Comparison of ENCODE assay signal across 8 cellular contexts in genomic region chr1:24149854-24150227, GRCh38. TPM values are rescaled to one million over a fixed set of nuclear protein-coding genes. Genes with fewer than 3 reads are reported as not detected.
A peak's percentile ranks its signal among the peaks of the same experiment; 100 is the strongest.
DNase-seq lines count a peak whose midpoint lies in the region; ATAC-seq, FAIRE-seq and TF ChIP-seq lines count a peak whose summit lies in the region.

No MANE protein-coding gene starts in this region.

- ATAC-seq in SK-N-SH treated with all-trans-retinoic acid at 6 μM for 48 hours: peak; percentile 62
- no peak for ATAC-seq in GM18505 (IDR thresholded peaks at IDR 0.05; ENCODE audit: unreplicated experiment)
- ATAC-seq in HG03442 (IDR thresholded peaks at IDR 0.05; ENCODE audit: unreplicated experiment): no peak

- peak overlapping the region; percentile 66 for H3K4me2 ChIP-seq in endothelial cell of umbilical vein (ENCODE audit: insufficient read depth, low read length)
- H3K4me2 ChIP-seq in skeletal muscle satellite cell (ENCODE audit: low read length): peak overlapping the region; percentile 83

- H3K36me3 ChIP-seq in endothelial cell of umbilical vein (ENCODE audit: control insufficient read depth in 2 of 2, extremely low read depth in 1 of 2, insufficient read depth in 2 of 2, low read length in 2 of 2) (no peaks in the 10 kb centered on the region), skeletal muscle satellite cell (ENCODE audit: insufficient read depth, low read length) (no peaks in the 10 kb centered on the region)

- peaks cover 11% of the 10 kb centered on the region for H3K4me1 ChIP-seq in endothelial cell of umbilical vein (ENCODE audit: control insufficient read depth, extremely low read depth, insufficient read depth, low read length)
- H3K4me1 ChIP-seq in skeletal muscle satellite cell (ENCODE audit: control insufficient read depth, insufficient read depth, low read length): peaks cover 14% of the 10 kb centered on the region

- FAIRE-seq in endothelial cell of umbilical vein (lab: Jason Lieb, UNC): peak; percentile 65

- no peak overlapping the region for H3K9ac ChIP-seq in endothelial cell of umbilical vein (replicated peaks; ENCODE audit: extremely low read depth, insufficient read depth, low read length)
- no peak overlapping the region for H3K9ac ChIP-seq in skeletal muscle satellite cell (ENCODE audit: low read depth, low read length)

- H3K27ac ChIP-seq in endothelial cell of umbilical vein (ENCODE audit: insufficient read depth, low read depth, low read length): no peak overlapping the region

- DNase-seq in H4 (ENCODE audit: low spot score) (peak; percentile 56), endothelial cell of umbilical vein (ENCODE audit: low read depth, low spot score) (peak; percentile 45), NCI-H1930 (lab: John Stamatoyannopoulos, UW) (no peak), T-helper 9 cell (no peak)

- BruUV-seq in endothelial cell of umbilical vein (replicated peaks; lab: Mats Ljungman, UMichigan): no TSS peak

- no peaks in the 10 kb centered on the region for H3K9me1 ChIP-seq in endothelial cell of umbilical vein (replicated peaks; ENCODE audit: control insufficient read depth, extremely low read depth, insufficient read depth, low read length)

- CTCF ChIA-PET in endothelial cell of umbilical vein (lab: Charles Lee): interaction anchor here (0.6 to 2.8 kb wide), 48 partner anchors 8 to 493 kb away, joined by 3 to 81 read pairs (median 4); partner anchors contain the start of genes MYOM3 and NIPAL3

- dilution Hi-C loops in endothelial cell of umbilical vein (cut with MboI; ENCODE audit: extremely low pct_ligation_motif_present, low sequenced_read_pairs): no loop called here

- H3K4me3 ChIP-seq in endothelial cell of umbilical vein (replicated peaks in 1 of 3; ENCODE audit: insufficient read depth in 1 of 3, low read depth in 1 of 3, low read length in 3 of 3): no peak overlapping the region
- H3K4me3 ChIP-seq in skeletal muscle satellite cell (ENCODE audit: low read length): peak overlapping the region; percentile 57

- H3K9me3 ChIP-seq in endothelial cell of umbilical vein (replicated peaks; ENCODE audit: control insufficient read depth, insufficient read depth, low read length) (no peaks in the 10 kb centered on the region), skeletal muscle satellite cell (replicated peaks; ENCODE audit: low read length) (no peaks in the 10 kb centered on the region)

- intact Hi-C loops in endothelial cell of umbilical vein (cut with micrococcal nuclease): loop anchor here (1.0 to 5.0 kb wide), 3 partner anchors 79 to 437 kb away; no protein-coding TSS in a partner anchor

- POLR2A ChIA-PET in endothelial cell of umbilical vein (lab: Charles Lee): interaction anchor here (0.6 kb wide), 1 partner anchor 227 kb away, joined by 5 read pairs; no protein-coding TSS in a partner anchor

- H4K20me1 ChIP-seq in endothelial cell of umbilical vein (replicated peaks; ENCODE audit: control insufficient read depth, extremely low read depth, insufficient read depth, low read length): no peaks in the 10 kb centered on the region

- TF ChIP-seq CTCF in endothelial cell of umbilical vein (IDR thresholded peaks at IDR 0.05; ENCODE audit: extremely low read depth in 1 of 2, insufficient read depth in 1 of 2, low read depth in 1 of 2, low read length in 2 of 2): no peak

- no peaks in the 10 kb centered on the region for H3K79me2 ChIP-seq in endothelial cell of umbilical vein (ENCODE audit: control insufficient read depth, insufficient read depth, low read length)

- H2AFZ ChIP-seq in endothelial cell of umbilical vein (ENCODE audit: low read depth, low read length): peak overlapping the region; percentile 82

- no peak for TF ChIP-seq POLR2A in endothelial cell of umbilical vein (IDR thresholded peaks at IDR 0.05; ENCODE audit: low read depth, low read length)
- no peak for TF ChIP-seq POLR2A in GM18505 (IDR thresholded peaks at IDR 0.05; ENCODE audit: borderline replicate concordance, extremely low read depth, insufficient read depth, insufficient read length)

- peaks cover 11% of the 10 kb centered on the region in 2 experiments for H3K27me3 ChIP-seq in endothelial cell of umbilical vein (ENCODE audit: control insufficient read depth in 2 of 2, insufficient read depth in 2 of 2, low read length in 2 of 2)
- H3K27me3 ChIP-seq in skeletal muscle satellite cell (ENCODE audit: control insufficient read depth, insufficient read depth, low read length): peaks cover 48% of the 10 kb centered on the region

TF ChIP-seq in SK-N-SH treated with all-trans-retinoic acid at 6 μM for 48 hours, 23 proteins besides CTCF, POLR2A, EP300 and RAD21:
- no peak for TF ChIP-seq BACH2 (CRISPR knock-in tag; IDR thresholded peaks at IDR 0.05; ENCODE audit: borderline replicate concordance)
- TF ChIP-seq ESRRG (CRISPR knock-in tag; IDR thresholded peaks at IDR 0.05): no peak
- TF ChIP-seq TOX (CRISPR knock-in tag; IDR thresholded peaks at IDR 0.05; ENCODE audit: borderline replicate concordance): no peak
- TF ChIP-seq ZNF565 (CRISPR knock-in tag; conservative IDR thresholded peaks at IDR 0.05; ENCODE audit: low read depth): no peak
- no peak for TF ChIP-seq ZC3H10 (CRISPR knock-in tag; IDR thresholded peaks at IDR 0.05)
- no peak for TF ChIP-seq RARB (CRISPR knock-in tag; IDR thresholded peaks at IDR 0.05)
- no peak for TF ChIP-seq TCF4 (CRISPR knock-in tag; IDR thresholded peaks at IDR 0.05; ENCODE audit: borderline replicate concordance)

TF ChIP-seq in endothelial cell of umbilical vein, 7 proteins besides CTCF, POLR2A, EP300 and RAD21:
- TF ChIP-seq EZH2 (IDR thresholded peaks at IDR 0.05; ENCODE audit: borderline replicate concordance, low read depth, low read length, severe bottlenecking): no peak
- peak; percentile 38 for TF ChIP-seq GATA2 (IDR thresholded peaks at IDR 0.05; ENCODE audit: insufficient read depth, insufficient read length, low read depth, low read length)
- TF ChIP-seq FOS (IDR thresholded peaks at IDR 0.05; ENCODE audit: borderline replicate concordance, insufficient read depth, low read length): peak; percentile 86
- TF ChIP-seq, protein P1, sequence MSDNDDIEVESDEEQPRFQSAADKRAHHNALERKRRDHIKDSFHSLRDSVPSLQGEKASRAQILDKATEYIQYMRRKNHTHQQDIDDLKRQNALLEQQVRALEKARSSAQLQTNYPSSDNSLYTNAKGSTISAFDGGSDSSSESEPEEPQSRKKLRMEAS (IDR thresholded peaks at IDR 0.05; ENCODE audit: insufficient read depth, insufficient read length): no peak

RNA-seq across cellular contexts. Expression of gene IL22RA1, which starts 6.9 kb away (rescaled TPM):
- total RNA-seq in H4 (2014; rRNA removed; shearing (Covaris generic)): 0.85 and 1.2 TPM in 2 replicates
- not detected in 2 replicates for total RNA-seq in endothelial cell of umbilical vein
- not detected in 2 replicates for polyA plus RNA-seq in endothelial cell of umbilical vein
- not detected in 2 replicates for polyA plus RNA-seq in endothelial cell of umbilical vein (2011; cell fraction: cytosol; rRNA removed)
- not detected in 2 replicates for polyA plus RNA-seq in endothelial cell of umbilical vein (2011; cell fraction: nucleus; rRNA removed)
- not detected in 2 replicates for polyA plus RNA-seq in endothelial cell of umbilical vein (2012)
- polyA minus RNA-seq in endothelial cell of umbilical vein: not detected in 2 replicates
- polyA minus RNA-seq in endothelial cell of umbilical vein (2011; cell fraction: cytosol; rRNA and poly(A)+ RNA removed): 0.92 TPM
- polyA minus RNA-seq in endothelial cell of umbilical vein (2011; cell fraction: nucleus; rRNA and poly(A)+ RNA removed): not detected in 2 replicates
- total RNA-seq in skeletal muscle satellite cell (2012; rRNA removed): 0.22 TPM in 1 of 2 replicates, not detected in the other

RNA-seq across cellular contexts. Expression of gene IFNLR1, which starts 37.2 kb away (rescaled TPM):
- total RNA-seq in H4 (2014; rRNA removed; shearing (Covaris generic)): 0.21 and 0.90 TPM in 2 replicates
- total RNA-seq in endothelial cell of umbilical vein: not detected in 2 replicates
- 0.01 TPM in 1 of 2 replicates, not detected in the other for polyA plus RNA-seq in endothelial cell of umbilical vein
- polyA plus RNA-seq in endothelial cell of umbilical vein (2011; cell fraction: cytosol; rRNA removed): 0.03 TPM in 1 of 2 replicates, not detected in the other
- polyA plus RNA-seq in endothelial cell of umbilical vein (2011; cell fraction: nucleus; rRNA removed): not detected in 2 replicates
- polyA plus RNA-seq in endothelial cell of umbilical vein (2012): not detected in 2 replicates
- polyA minus RNA-seq in endothelial cell of umbilical vein: not detected in 2 replicates
- polyA minus RNA-seq in endothelial cell of umbilical vein (2011; cell fraction: cytosol; rRNA and poly(A)+ RNA removed): 0.41 TPM
- not detected in 2 replicates for polyA minus RNA-seq in endothelial cell of umbilical vein (2011; cell fraction: nucleus; rRNA and poly(A)+ RNA removed)
- not detected in 2 replicates for total RNA-seq in skeletal muscle satellite cell (2012; rRNA removed)

RNA-seq across cellular contexts. Expression of gene MYOM3, which starts 37.9 kb away (rescaled TPM):
- total RNA-seq in H4 (2014; rRNA removed; shearing (Covaris generic)): not detected in 2 replicates
- total RNA-seq in endothelial cell of umbilical vein: 0.18 and 0.40 TPM in 2 replicates
- 0.06 and 0.11 TPM in 2 replicates for polyA plus RNA-seq in endothelial cell of umbilical vein
- polyA plus RNA-seq in endothelial cell of umbilical vein (2011; cell fraction: cytosol; rRNA removed): 0.03 and 0.09 TPM in 2 replicates
- polyA plus RNA-seq in endothelial cell of umbilical vein (2011; cell fraction: nucleus; rRNA removed): 0.14 and 0.22 TPM in 2 replicates
- polyA plus RNA-seq in endothelial cell of umbilical vein (2012): 0.15 and 0.20 TPM in 2 replicates
- polyA minus RNA-seq in endothelial cell of umbilical vein: 0.22 and 0.23 TPM in 2 replicates
- polyA minus RNA-seq in endothelial cell of umbilical vein (2011; cell fraction: cytosol; rRNA and poly(A)+ RNA removed): not detected
- polyA minus RNA-seq in endothelial cell of umbilical vein (2011; cell fraction: nucleus; rRNA and poly(A)+ RNA removed): 0.10 TPM in 1 of 2 replicates, not detected in the other
- 0.25 and 2.0 TPM in 2 replicates for total RNA-seq in skeletal muscle satellite cell (2012; rRNA removed)

Comparison
In these comparisons a context has a peak if more than half of its experiments do, and no peak if none do; other contexts are left out.
1. DNase-seq: peak in H4 (single experiment) and endothelial cell of umbilical vein (single experiment); none in NCI-H1930 (0 of 2) and T-helper 9 cell (single experiment).